ENCODE assay signal across 24 cellular contexts in the genomic region with DNA sequence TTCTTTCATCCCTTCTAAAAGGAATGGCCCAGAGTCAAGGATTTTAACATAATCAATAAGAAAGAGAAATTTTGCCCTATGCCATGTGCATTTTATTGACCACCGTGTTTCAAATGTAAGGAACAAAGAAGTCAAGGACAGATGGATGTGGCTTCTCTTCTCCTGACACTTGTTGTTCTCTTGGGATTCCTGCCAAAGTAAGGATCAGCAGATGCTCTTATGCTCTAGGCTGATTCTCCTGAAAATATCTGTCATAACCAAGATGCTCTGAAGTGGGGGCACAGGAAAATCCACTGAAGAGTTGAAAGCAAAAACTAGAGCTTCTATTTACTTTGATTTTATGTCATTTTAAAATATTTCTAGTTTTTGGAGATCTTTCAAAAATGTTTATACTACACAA.
"Had no signal": no experiment of that assay in that cellular context is flagged by ENCODE, and none has a peak within 500 bp of the region (broad histone marks: within the 10 kb centered on the region; RNA-seq: fewer than 3 reads in every experiment).

No MANE protein-coding gene starts in this region.

- H3K4me1 Mint-ChIP-seq: endodermal cell; naive B cell; neural crest cell; stimulated activated naive B cell treated with anti-CD40 and anti-IgM and Interleukin-4, amounts not matched to agents 10 μg/mL and 1 μg/mL and 100 μg/mL, for 72 hours had no signal

- H3K27me3 Mint-ChIP-seq: dendritic cell treated with granulocyte-macrophage colony-stimulating factor and Interleukin-4, amounts not matched to agents 40 ng/mL and 50 ng/mL, for 4 days; naive B cell; natural killer cell treated with Interleukin-12 subunit alpha and Interleukin-12 subunit beta and Interleukin-15 and Interleukin-18, amount 100 ng/mL, for 72 hours; progenitor cell of endocrine pancreas; stimulated activated naive B cell treated with anti-CD40 and anti-IgM and Interleukin-4, amounts not matched to agents 10 μg/mL and 1 μg/mL and 100 μg/mL, for 72 hours; stimulated activated naive CD8-positive, alpha-beta T cell treated with anti-CD3 and anti-CD28 coated beads, Interleukin-15, Interleukin-2, amounts not matched to agents 100 ng/mL and 50 ng/mL, for 24 hours had no signal

- H3K9me3 Mint-ChIP-seq: endodermal cell, mesothelial cell of epicardium, neural crest cell had no signal

- ATAC-seq: esophagus mucosa; gastrocnemius medialis; heart left ventricle; left lobe of liver; mucosa of descending colon; natural killer cell treated with Interleukin-12 subunit alpha and Interleukin-12 subunit beta and Interleukin-15 and Interleukin-18, amount 100 ng/mL, for 72 hours; pancreas; right lobe of liver; stimulated activated naive B cell treated with anti-CD40 and anti-IgM and Interleukin-4, amounts not matched to agents 10 μg/mL and 1 μg/mL and 100 μg/mL, for 72 hours had no signal

- H3K27ac Mint-ChIP-seq: dendritic cell treated with granulocyte-macrophage colony-stimulating factor and Interleukin-4, amounts not matched to agents 40 ng/mL and 50 ng/mL, for 4 days; endodermal cell; mesothelial cell of epicardium; naive B cell; natural killer cell treated with Interleukin-12 subunit alpha and Interleukin-12 subunit beta and Interleukin-15 and Interleukin-18, amount 100 ng/mL, for 72 hours; progenitor cell of endocrine pancreas; stimulated activated naive B cell treated with anti-CD40 and anti-IgM and Interleukin-4, amounts not matched to agents 10 μg/mL and 1 μg/mL and 100 μg/mL, for 72 hours; stimulated activated naive CD8-positive, alpha-beta T cell treated with anti-CD3 and anti-CD28 coated beads, Interleukin-15, Interleukin-2, amounts not matched to agents 100 ng/mL and 50 ng/mL, for 24 hours had no signal

- H3K4me3 Mint-ChIP-seq: dendritic cell treated with granulocyte-macrophage colony-stimulating factor and Interleukin-4, amounts not matched to agents 40 ng/mL and 50 ng/mL, for 4 days; endodermal cell; mesothelial cell of epicardium; naive B cell; natural killer cell treated with Interleukin-12 subunit alpha and Interleukin-12 subunit beta and Interleukin-15 and Interleukin-18, amount 100 ng/mL, for 72 hours; neural crest cell; stimulated activated naive B cell treated with anti-CD40 and anti-IgM and Interleukin-4, amounts not matched to agents 10 μg/mL and 1 μg/mL and 100 μg/mL, for 72 hours; stimulated activated naive CD8-positive, alpha-beta T cell treated with anti-CD3 and anti-CD28 coated beads, Interleukin-15, Interleukin-2, amounts not matched to agents 100 ng/mL and 50 ng/mL, for 24 hours had no signal

- H3K36me3 Mint-ChIP-seq: mesothelial cell of epicardium; naive B cell; natural killer cell treated with Interleukin-12 subunit alpha and Interleukin-12 subunit beta and Interleukin-15 and Interleukin-18, amount 100 ng/mL, for 72 hours; stimulated activated naive B cell treated with anti-CD40 and anti-IgM and Interleukin-4, amounts not matched to agents 10 μg/mL and 1 μg/mL and 100 μg/mL, for 72 hours had no signal

- DNase-seq: effector CD8-positive, alpha-beta T cell; endodermal cell; foreskin fibroblast; gastrocnemius medialis; heart left ventricle; kidney; mesenchymal stem cell; mucosa of descending colon; naive B cell; pancreas; right lobe of liver; small intestine; stimulated activated CD4-positive, alpha-beta T cell treated with anti-CD3 and anti-CD28 coated beads, Interleukin-15, amount 100 ng/mL, for 24 hours; stimulated activated CD4-positive, alpha-beta T cell treated with anti-CD3 and anti-CD28 coated beads, Interleukin-2, amount 100 ng/mL, for 48 hours; stimulated activated naive B cell treated with anti-CD40 and anti-IgM and Interleukin-4, amounts not matched to agents 10 μg/mL and 1 μg/mL and 100 μg/mL, for 72 hours; upper lobe of left lung had no signal
